18 cellular contexts compared by ENCODE assay signal in the genomic region with DNA sequence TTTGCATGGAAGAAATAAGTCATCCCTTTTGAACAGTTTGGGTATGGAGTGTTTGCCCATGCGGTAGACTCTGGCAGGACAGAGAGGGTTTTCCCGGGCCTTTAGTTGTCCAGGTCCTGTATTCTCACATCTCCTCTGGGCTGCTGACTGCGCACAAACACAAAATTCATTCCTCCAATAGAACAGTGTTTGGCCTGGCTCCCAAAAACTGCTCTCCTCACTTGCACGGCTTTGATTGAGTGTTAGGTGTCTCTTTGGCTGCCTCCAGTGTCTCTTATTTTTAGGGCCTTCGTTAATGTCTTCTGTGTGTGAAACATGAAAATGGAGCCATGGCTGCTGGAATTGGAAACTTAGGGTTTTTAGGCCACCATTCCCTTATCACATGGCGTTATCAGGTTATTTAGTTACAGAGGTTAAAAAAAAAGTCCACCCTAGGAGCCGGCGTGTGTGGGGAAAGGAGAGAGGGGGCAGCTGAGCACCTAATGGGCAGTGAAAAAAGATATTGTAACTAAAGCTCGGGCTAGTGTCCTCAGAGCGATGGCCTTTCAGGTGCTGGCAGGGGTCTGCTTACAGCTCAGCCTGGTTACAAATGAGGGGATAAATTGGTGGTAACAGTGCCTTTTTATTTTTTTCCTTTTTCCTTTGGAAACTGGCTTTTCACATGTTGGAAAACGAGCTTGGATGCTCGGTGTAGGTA. TPM values are rescaled to one million over a fixed set of nuclear protein-coding genes. Genes with fewer than 3 reads are reported as not detected.
DNase-seq lines count a peak whose midpoint lies in the region; ATAC-seq, FAIRE-seq and TF ChIP-seq lines count a peak whose summit lies in the region.
"Had no signal": no experiment of that assay in that cellular context is flagged by ENCODE, and none has a peak within 500 bp of the region (broad histone marks: within the 10 kb centered on the region; RNA-seq: fewer than 3 reads in every experiment).

No MANE protein-coding gene starts in this region.

- H3K4me2 ChIP-seq in astrocyte (ENCODE audit: low read length): peak overlapping the region; percentile 69

- POLR2A ChIA-PET in Caco-2 (lab: Charles Lee) (interaction anchor here (1.4 kb wide), 1 partner anchor 65 kb away, joined by 4 read pairs; no protein-coding TSS in a partner anchor), HEK293 (lab: Yijun Ruan, JAX) (interaction anchor here (0.6 kb wide), 1 partner anchor 957 kb away, joined by 4 read pairs; no protein-coding TSS in a partner anchor)

- 30 to 52% (median 39%) methylated on average over 12 of the region's 12 CpGs for WGBS in psoas muscle, 3 donors

- H3K4me1 Mint-ChIP-seq in Caco-2 (ENCODE audit: low read depth, unreplicated experiment) (peaks cover 28% of the 10 kb centered on the region), astrocyte (ENCODE audit: low read depth, unreplicated experiment) (peaks cover 35% of the 10 kb centered on the region)
- H3K4me1 Mint-ChIP-seq: central memory CD8-positive, alpha-beta T cell had no signal

- H3K9me3 Mint-ChIP-seq in Caco-2 (ENCODE audit: unreplicated experiment): no peaks in the 10 kb centered on the region
- H3K9me3 Mint-ChIP-seq in astrocyte (ENCODE audit: unreplicated experiment): no peaks in the 10 kb centered on the region
- H3K9me3 Mint-ChIP-seq: central memory CD8-positive, alpha-beta T cell had no signal

- TF ChIP-seq CTCF in Caco-2 (IDR thresholded peaks at IDR 0.05; ENCODE audit: insufficient read depth in 1 of 2, low read depth in 1 of 2, low read length in 1 of 2, severe bottlenecking in 1 of 2, unreplicated experiment in 1 of 2) (no peak), HEK293 (tag by site-specific recombination; IDR thresholded peaks at IDR 0.05) (no peak), astrocyte (IDR thresholded peaks at IDR 0.05; ENCODE audit: insufficient read depth, low read depth, low read length) (no peak), psoas muscle (IDR thresholded peaks at IDR 0.05) (no peak)

- peaks cover 71% of the 10 kb centered on the region for H4K20me1 ChIP-seq in astrocyte (ENCODE audit: insufficient read depth, low read length)

- H3K4me3 Mint-ChIP-seq in Caco-2 (ENCODE audit: unreplicated experiment): no peak overlapping the region
- no peak overlapping the region for H3K4me3 Mint-ChIP-seq in astrocyte (ENCODE audit: unreplicated experiment)
- H3K4me3 Mint-ChIP-seq: central memory CD8-positive, alpha-beta T cell had no signal

- H3K27ac ChIP-seq in HEK293 (ENCODE audit: extremely low read depth, low read depth, low read length): peak overlapping the region; percentile 71
- no peak overlapping the region for H3K27ac ChIP-seq in astrocyte (ENCODE audit: low read depth, low read length)
- H3K27ac ChIP-seq in psoas muscle: peak overlapping the region; percentile 71
- H3K27ac ChIP-seq: vagina had no signal

- DNase-seq in Caco-2 (no peak), astrocyte (ENCODE audit: low read depth) (no peak), psoas muscle (peak in 1 of 2 donors; percentile 54), frontal cortex (ENCODE audit: low spot score in 2 of 2) (no peak), NCI-H1105 treated with DMSO at 0.1 percent for 48 hours (lab: John Stamatoyannopoulos, UW) (no peak)
- DNase-seq: activated CD4-positive, alpha-beta T cell treated with anti-CD3 and anti-CD28 coated beads, Interleukin-2, amount 50 U/mL, for 1 hour; activated gamma-delta T cell treated with Interleukin-2 at 50 U/mL for 16 hours; kidney; NCI-H1105; NCI-H510A treated with DMSO at 0.1 percent for 48 hours; stimulated activated CD8-positive, alpha-beta memory T cell treated with anti-CD3 and anti-CD28 coated beads, Interleukin-4, amount 100 ng/mL, for 48 hours had no signal

- H3K27me3 Mint-ChIP-seq in Caco-2 (ENCODE audit: insufficient read depth, unreplicated experiment): no peaks in the 10 kb centered on the region
- H3K27me3 Mint-ChIP-seq in astrocyte (ENCODE audit: low read depth, unreplicated experiment): no peaks in the 10 kb centered on the region
- H3K27me3 Mint-ChIP-seq: central memory CD8-positive, alpha-beta T cell had no signal

- no peaks in the 10 kb centered on the region for H3K36me3 ChIP-seq in Caco-2 (ENCODE audit: control insufficient read depth, insufficient read depth, low read length)
- H3K36me3 ChIP-seq in HEK293 (ENCODE audit: control insufficient read depth in 2 of 2, insufficient read depth in 1 of 2, low read length in 2 of 2): no peaks in the 10 kb centered on the region
- no peaks in the 10 kb centered on the region for H3K36me3 ChIP-seq in astrocyte (ENCODE audit: insufficient read depth, low read length)
- H3K36me3 ChIP-seq in psoas muscle (ENCODE audit: insufficient read depth in 1 of 2, low read depth in 1 of 2): no peaks in the 10 kb centered on the region
- H3K36me3 ChIP-seq: vagina had no signal

- H2AFZ ChIP-seq in astrocyte (ENCODE audit: low read depth, low read length): no peak overlapping the region

- peaks cover 57% of the 10 kb centered on the region for H3K4me1 ChIP-seq in Caco-2
- peaks cover 60% of the 10 kb centered on the region for H3K4me1 ChIP-seq in HEK293 (ENCODE audit: control insufficient read depth, insufficient read depth, low read length)
- H3K4me1 ChIP-seq in astrocyte (ENCODE audit: insufficient read depth, low read length): peaks cover 30% of the 10 kb centered on the region
- H3K4me1 ChIP-seq in psoas muscle: peaks cover 14% of the 10 kb centered on the region

- H3K36me3 Mint-ChIP-seq in Caco-2 (ENCODE audit: insufficient read depth, unreplicated experiment) (peaks cover 4% of the 10 kb centered on the region), astrocyte (ENCODE audit: low read depth, unreplicated experiment) (no peaks in the 10 kb centered on the region)

- CTCF ChIA-PET in Caco-2 (lab: Charles Lee): no interaction called here
- CTCF ChIA-PET in HEK293 (lab: Yijun Ruan, JAX): no interaction called here

- FAIRE-seq in astrocyte (lab: Jason Lieb, UNC) (no peak), frontal cortex (lab: Jason Lieb, UNC) (no peak)
- FAIRE-seq: endothelial cell of umbilical vein, G401.6, kidney, RCC 7860 had no signal

- H3K4me3 ChIP-seq in Caco-2 (ENCODE audit: low read depth, low read length) (no peak overlapping the region), HEK293 (ENCODE audit: low read depth, low read length) (no peak overlapping the region), astrocyte (ENCODE audit: insufficient read depth, low read depth, low read length) (no peak overlapping the region), psoas muscle (peak overlapping the region; percentile 23)
- H3K4me3 ChIP-seq: vagina had no signal

- intact Hi-C loops in Caco-2 (cut with micrococcal nuclease; ENCODE audit: unreplicated experiment) (loop anchor here (2.0 kb wide), 1 partner anchor 65 kb away; no protein-coding TSS in a partner anchor), psoas muscle (cut with DNase I) (loop anchor here in 1 of 2 donors (2.0 to 10.0 kb wide), 2 partner anchors 47 to 325 kb away; a partner anchor contains a TSS)

- H3K79me2 ChIP-seq in astrocyte (ENCODE audit: insufficient read depth, low read length): peaks cover 58% of the 10 kb centered on the region

- BruUV-seq in Caco-2 (replicated peaks; lab: Mats Ljungman, UMichigan): no TSS peak

- H3K9me3 ChIP-seq in Caco-2: no peaks in the 10 kb centered on the region
- H3K9me3 ChIP-seq in HEK293 (ENCODE audit: control insufficient read depth, insufficient read depth, low read depth, low read length): no peaks in the 10 kb centered on the region
- no peaks in the 10 kb centered on the region for H3K9me3 ChIP-seq in astrocyte (ENCODE audit: insufficient read depth, low read depth, low read length)
- no peaks in the 10 kb centered on the region for H3K9me3 ChIP-seq in psoas muscle
- H3K9me3 ChIP-seq: vagina had no signal

- H3K27ac Mint-ChIP-seq in Caco-2 (ENCODE audit: unreplicated experiment) (peak overlapping the region; percentile 54), astrocyte (ENCODE audit: unreplicated experiment) (no peak overlapping the region)

- H3K27me3 ChIP-seq in Caco-2 (replicated peaks; ENCODE audit: control insufficient read depth, insufficient read depth, low read length): no peaks in the 10 kb centered on the region
- no peaks in the 10 kb centered on the region for H3K27me3 ChIP-seq in astrocyte (ENCODE audit: insufficient read depth, low read length)
- no peaks in the 10 kb centered on the region for H3K27me3 ChIP-seq in psoas muscle (ENCODE audit: insufficient read depth in 3 of 3, low read length in 2 of 3)
- H3K27me3 ChIP-seq: vagina had no signal

- ATAC-seq in psoas muscle: peak; percentile 35 to 91 (median 86)
- no peak for ATAC-seq in HG02642 (IDR thresholded peaks at IDR 0.05; ENCODE audit: poor library complexity, unreplicated experiment)

- no peak overlapping the region for H3K9ac ChIP-seq in astrocyte (ENCODE audit: low read length)

TF ChIP-seq in HEK293, 187 proteins besides CTCF, POLR2A, EP300 and RAD21 (continues in another document):
- TF ChIP-seq ZNF830 (tag by site-specific recombination; IDR thresholded peaks at IDR 0.05; ENCODE audit: low read depth) (no peak), FEZF1 (tag by site-specific recombination; IDR thresholded peaks at IDR 0.05) (peak; percentile 69; the same call in 1 of the 2 replicates), ZNF600 (tag by site-specific recombination; IDR thresholded peaks at IDR 0.05) (0 out of 2 replicates have a peak, but pooled peaks have one; percentile 39), ZNF658 (tag by site-specific recombination; IDR thresholded peaks at IDR 0.05) (no peak), ZBTB17 (tag by site-specific recombination; IDR thresholded peaks at IDR 0.05) (no peak), IKZF3 (tag by site-specific recombination; IDR thresholded peaks at IDR 0.05) (no peak), ZFP3 (tag by site-specific recombination; IDR thresholded peaks at IDR 0.05; ENCODE audit: low read depth) (no peak), ZFP69B (tag by site-specific recombination; IDR thresholded peaks at IDR 0.05) (no peak), ZSCAN30 (tag by site-specific recombination; IDR thresholded peaks at IDR 0.05) (no peak)
- TF ChIP-seq, protein P1, sequence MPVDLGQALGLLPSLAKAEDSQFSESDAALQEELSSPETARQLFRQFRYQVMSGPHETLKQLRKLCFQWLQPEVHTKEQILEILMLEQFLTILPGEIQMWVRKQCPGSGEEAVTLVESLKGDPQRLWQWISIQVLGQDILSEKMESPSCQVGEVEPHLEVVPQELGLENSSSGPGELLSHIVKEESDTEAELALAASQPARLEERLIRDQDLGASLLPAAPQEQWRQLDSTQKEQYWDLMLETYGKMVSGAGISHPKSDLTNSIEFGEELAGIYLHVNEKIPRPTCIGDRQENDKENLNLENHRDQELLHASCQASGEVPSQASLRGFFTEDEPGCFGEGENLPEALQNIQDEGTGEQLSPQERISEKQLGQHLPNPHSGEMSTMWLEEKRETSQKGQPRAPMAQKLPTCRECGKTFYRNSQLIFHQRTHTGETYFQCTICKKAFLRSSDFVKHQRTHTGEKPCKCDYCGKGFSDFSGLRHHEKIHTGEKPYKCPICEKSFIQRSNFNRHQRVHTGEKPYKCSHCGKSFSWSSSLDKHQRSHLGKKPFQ (tag by site-specific recombination; IDR thresholded peaks at IDR 0.05): no peak

RNA-seq across cellular contexts. Expression of a gene that starts 47.3 kb away (rescaled TPM):
- 29.6 and 34.7 TPM in 2 replicates for total RNA-seq in Caco-2 (2022)
- 43.6 and 49.9 TPM in 2 replicates for total RNA-seq in astrocyte
- 10 to 100 TPM in 1 of 4 donors, 1 to 10 TPM in 3; 4.1 to 15.5 (median 8.8) TPM for total RNA-seq in psoas muscle
- 10 to 100 TPM in 1 of 3 donors, 1 to 10 TPM in 1, under 1 TPM in 1; 0.35 to 14.5 (median 3.2) TPM for polyA plus RNA-seq in psoas muscle
- total RNA-seq in frontal cortex: 24.9 TPM
